18 cellular contexts compared by ENCODE assay signal in genomic region chr12:19922687-19923086, GRCh38.
"Had no signal": no experiment of that assay in that cellular context is flagged by ENCODE, and none has a peak within 500 bp of the region (broad histone marks: within the 10 kb centered on the region; RNA-seq: fewer than 3 reads in every experiment).

No MANE protein-coding gene starts in this region.

- H3K9me3 Mint-ChIP-seq: activated CD4-positive, alpha-beta T cell treated with anti-CD3 and anti-CD28 coated beads, Interleukin-2, amount 10 ng/mL, durations not matched to agents 24 days and 14 days; activated T-cell treated with anti-CD3 and anti-CD28 coated beads, Interleukin-2, amount 50 U/mL, for 24 hours; activated T-helper 1 cell treated with anti-CD3 and anti-CD28 coated beads, Interleukin-12 subunit alpha, Interleukin-12 subunit beta, Interleukin-2, Interleukin-4 antibody, amounts not matched to agents 30 ng/mL and 10 ng/mL and 1 ng/mL, durations not matched to agents 14 hours and 24 hours and 36 hours; central memory CD8-positive, alpha-beta T cell; T-helper 1 cell treated with Interleukin-12 subunit alpha and Interleukin-12 subunit beta and Interleukin-4 antibody, amounts not matched to agents 30 μg/mL and 1 μg/mL, for 36 hours had no signal

- H3K36me3 Mint-ChIP-seq: activated CD8-positive, alpha-beta memory T cell treated with anti-CD3 and anti-CD28 coated beads, Interleukin-2, amount 10 ng/mL, durations not matched to agents 7 days and 5 days; activated naive CD4-positive, alpha-beta T cell treated with anti-CD3 and anti-CD28 coated beads, Interleukin-2, amount 50 U/mL, for 24 hours had no signal

- DNase-seq: activated CD4-positive, alpha-beta T cell treated with anti-CD3 and anti-CD28 coated beads for 1 hour; activated CD4-positive, alpha-beta T cell treated with anti-CD3 and anti-CD28 coated beads, Interleukin-2, amount 10 ng/mL, durations not matched to agents 24 days and 14 days; activated CD4-positive, alpha-beta T cell treated with anti-CD3 and anti-CD28 coated beads, Interleukin-2, amount 50 U/mL, for 48 hours; activated CD8-positive, alpha-beta memory T cell treated with anti-CD3 and anti-CD28 coated beads, Interleukin-2, amount 10 ng/mL, durations not matched to agents 7 days and 5 days; activated effector memory CD4-positive, alpha-beta T cell treated with Interleukin-2 at 50 U/mL for 16 hours; activated naive CD4-positive, alpha-beta T cell; activated T-cell treated with anti-CD3 and anti-CD28 coated beads, Interleukin-2, amount 50 U/mL, for 24 hours; aorta; KG1; NCI-H1048; NCI-H1930; NCI-H524; SHP77 treated with DMSO at 0.1 percent for 48 hours had no signal

- H3K4me1 Mint-ChIP-seq: activated CD4-positive, alpha-beta T cell treated with anti-CD3 and anti-CD28 coated beads, Interleukin-2, amount 10 ng/mL, durations not matched to agents 24 days and 14 days; activated CD8-positive, alpha-beta memory T cell treated with anti-CD3 and anti-CD28 coated beads, Interleukin-2, amount 10 ng/mL, durations not matched to agents 7 days and 5 days; activated naive CD4-positive, alpha-beta T cell treated with anti-CD3 and anti-CD28 coated beads, Interleukin-2, amount 50 U/mL, for 24 hours; central memory CD8-positive, alpha-beta T cell had no signal

- H3K27me3 Mint-ChIP-seq: activated CD4-positive, alpha-beta T cell treated with anti-CD3 and anti-CD28 coated beads, Interleukin-2, amount 10 ng/mL, durations not matched to agents 24 days and 14 days; activated CD8-positive, alpha-beta memory T cell treated with anti-CD3 and anti-CD28 coated beads, Interleukin-2, amount 10 ng/mL, durations not matched to agents 7 days and 5 days; activated naive CD4-positive, alpha-beta T cell treated with anti-CD3 and anti-CD28 coated beads, Interleukin-2, amount 50 U/mL, for 24 hours; activated T-cell treated with anti-CD3 and anti-CD28 coated beads, Interleukin-2, amount 50 U/mL, for 24 hours had no signal

- H3K4me3 Mint-ChIP-seq: activated CD4-positive, alpha-beta T cell treated with anti-CD3 and anti-CD28 coated beads, Interleukin-2, amount 10 ng/mL, durations not matched to agents 24 days and 14 days; activated CD8-positive, alpha-beta memory T cell treated with anti-CD3 and anti-CD28 coated beads, Interleukin-2, amount 10 ng/mL, durations not matched to agents 7 days and 5 days; activated naive CD4-positive, alpha-beta T cell treated with anti-CD3 and anti-CD28 coated beads, Interleukin-2, amount 50 U/mL, for 24 hours; activated T-cell treated with anti-CD3 and anti-CD28 coated beads, Interleukin-2, amount 50 U/mL, for 24 hours; activated T-helper 1 cell treated with anti-CD3 and anti-CD28 coated beads, Interleukin-12 subunit alpha, Interleukin-12 subunit beta, Interleukin-2, Interleukin-4 antibody, amounts not matched to agents 30 ng/mL and 10 ng/mL and 1 ng/mL, durations not matched to agents 14 hours and 24 hours and 36 hours; central memory CD8-positive, alpha-beta T cell; T-helper 1 cell treated with Interleukin-12 subunit alpha and Interleukin-12 subunit beta and Interleukin-4 antibody, amounts not matched to agents 30 μg/mL and 1 μg/mL, for 36 hours; WTC11 had no signal

- H3K27ac Mint-ChIP-seq: activated CD4-positive, alpha-beta T cell treated with anti-CD3 and anti-CD28 coated beads, Interleukin-2, amount 10 ng/mL, durations not matched to agents 24 days and 14 days; activated CD8-positive, alpha-beta memory T cell treated with anti-CD3 and anti-CD28 coated beads, Interleukin-2, amount 10 ng/mL, durations not matched to agents 7 days and 5 days; activated naive CD4-positive, alpha-beta T cell treated with anti-CD3 and anti-CD28 coated beads, Interleukin-2, amount 50 U/mL, for 24 hours; activated T-cell treated with anti-CD3 and anti-CD28 coated beads, Interleukin-2, amount 50 U/mL, for 24 hours; activated T-helper 1 cell treated with anti-CD3 and anti-CD28 coated beads, Interleukin-12 subunit alpha, Interleukin-12 subunit beta, Interleukin-2, Interleukin-4 antibody, amounts not matched to agents 30 ng/mL and 10 ng/mL and 1 ng/mL, durations not matched to agents 14 hours and 24 hours and 36 hours; T-helper 1 cell treated with Interleukin-12 subunit alpha and Interleukin-12 subunit beta and Interleukin-4 antibody, amounts not matched to agents 30 μg/mL and 1 μg/mL, for 36 hours; WTC11 had no signal

- ATAC-seq: activated CD8-positive, alpha-beta memory T cell treated with anti-CD3 and anti-CD28 coated beads, Interleukin-2, amount 10 ng/mL, durations not matched to agents 7 days and 5 days; WTC11 had no signal
